Comparison of ENCODE assay signal across 8 cellular contexts in the genomic region with DNA sequence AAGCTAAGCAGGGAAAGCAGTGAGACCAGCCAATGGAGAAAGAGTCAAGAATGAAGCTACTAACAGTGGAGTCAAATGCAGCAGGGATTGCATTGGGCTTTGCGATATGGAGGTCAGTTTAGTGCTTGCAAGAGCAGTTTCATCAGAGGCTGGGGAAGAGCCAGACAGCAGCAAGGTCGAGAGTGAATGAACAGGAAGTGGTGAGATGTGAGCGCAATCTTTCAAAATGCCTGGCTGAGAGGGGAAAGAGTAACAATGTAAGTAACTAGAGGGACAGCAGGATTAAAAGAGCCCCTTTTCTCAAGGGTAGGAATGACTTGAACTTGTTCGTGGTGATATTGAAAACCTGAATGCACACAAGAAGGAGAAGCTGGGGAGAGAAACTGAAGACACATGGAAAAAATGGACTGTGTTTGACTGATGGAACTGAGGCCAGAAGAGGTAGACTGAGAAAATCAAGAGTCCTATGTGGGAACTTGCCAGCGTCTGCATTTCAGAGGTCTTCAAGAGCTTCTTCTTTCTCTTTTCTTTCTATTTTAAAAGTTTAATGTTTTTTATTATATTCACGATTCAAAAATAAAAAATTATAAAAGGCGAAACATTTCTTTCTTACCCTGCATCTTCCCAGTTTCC. TPM values are rescaled to one million over a fixed set of nuclear protein-coding genes. Genes with fewer than 3 reads are reported as not detected.
A peak's percentile ranks its signal among the peaks of the same experiment; 100 is the strongest.
DNase-seq lines count a peak whose midpoint lies in the region; ATAC-seq and TF ChIP-seq lines count a peak whose summit lies in the region.

No MANE protein-coding gene starts in this region.

- peaks cover 36% of the 10 kb centered on the region for H3K4me1 Mint-ChIP-seq in activated CD4-positive, alpha-beta memory T cell treated with anti-CD3 and anti-CD28 coated beads for 36 hours (ENCODE audit: low read depth)

- peaks cover 2% of the 10 kb centered on the region for H3K27me3 Mint-ChIP-seq in activated CD4-positive, alpha-beta memory T cell treated with anti-CD3 and anti-CD28 coated beads for 36 hours

- intact Hi-C loops in activated CD4-positive, alpha-beta memory T cell treated with anti-CD3 and anti-CD28 coated beads for 36 hours (cut with micrococcal nuclease), result loop anchor here (1.0 to 2.0 kb wide), 2 partner anchors 8 to 242 kb away; partner anchors contain the start of gene TERC
- intact Hi-C loops in dorsolateral prefrontal cortex (cut with DNase I), result no loop called here

- POLR2A ChIA-PET in activated CD4-positive, alpha-beta memory T cell treated with anti-CD3 and anti-CD28 coated beads for 36 hours (lab: Charles Lee), result no interaction called here

- H3K9me3 ChIP-seq in lung (ENCODE audit: control insufficient read depth in 2 of 2, insufficient read depth in 1 of 2, low read length in 1 of 2), result no peaks in the 10 kb centered on the region

- H3K27me3 ChIP-seq in lung (ENCODE audit: control insufficient read depth, insufficient read depth) (no peaks in the 10 kb centered on the region), dorsolateral prefrontal cortex (peaks cover 0 to 2% (median 0%) of the 10 kb centered on the region in 45 donors)

- H3K4me3 ChIP-seq in lung, result no peak overlapping the region
- no peak overlapping the region for H3K4me3 ChIP-seq in dorsolateral prefrontal cortex

- ATAC-seq in GM21360 (IDR thresholded peaks at IDR 0.05; ENCODE audit: unreplicated experiment), result peak; percentile 71
- peak; percentile 61 for ATAC-seq in HG03521 (IDR thresholded peaks at IDR 0.05; ENCODE audit: unreplicated experiment)
- no peak for ATAC-seq in lung (ENCODE audit: insufficient read depth, low FRiP score)

- H3K36me3 ChIP-seq in lung (ENCODE audit: control insufficient read depth in 2 of 2, insufficient read depth in 2 of 2, low read length in 2 of 2), result no peaks in the 10 kb centered on the region

- CTCF ChIA-PET in activated CD4-positive, alpha-beta memory T cell treated with anti-CD3 and anti-CD28 coated beads for 36 hours (lab: Charles Lee), result interaction anchor here (1.0 kb wide), 1 partner anchor 30 kb away, joined by 4 read pairs; the partner anchor contains the start of gene GPR160

- WGBS in lung, 2 donors, result 33 to 42% methylated on average over 7 of the region's 7 CpGs

- H3K4me3 Mint-ChIP-seq in activated CD4-positive, alpha-beta memory T cell treated with anti-CD3 and anti-CD28 coated beads for 36 hours, result peak overlapping the region; percentile 16

- H3K9me3 Mint-ChIP-seq in activated CD4-positive, alpha-beta memory T cell treated with anti-CD3 and anti-CD28 coated beads for 36 hours, result no peaks in the 10 kb centered on the region

- H3K4me1 ChIP-seq in lung (ENCODE audit: control insufficient read depth in 2 of 2, insufficient read depth in 2 of 2, low read length in 2 of 2), result peaks cover 0 to 1% of the 10 kb centered on the region in 2 donors

- H3K27ac ChIP-seq in lung (ENCODE audit: low read depth in 1 of 2, low read length in 1 of 2), result no peak overlapping the region
- H3K27ac ChIP-seq in caudate nucleus (ENCODE audit: low read depth, low read length), result no peak overlapping the region
- H3K27ac ChIP-seq in dorsolateral prefrontal cortex, result no peak overlapping the region

- DNase-seq in GDM1 (lab: John Stamatoyannopoulos, UW) (peak; percentile 17), lung (ENCODE audit: low spot score) (peak; percentile 50), COLO829 (ENCODE audit: low spot score) (no peak), caudate nucleus (lab: John Stamatoyannopoulos, UW) (no peak), dorsolateral prefrontal cortex (no peak)
- peak; percentile 67 for DNase-seq in activated CD4-positive, alpha-beta memory T cell treated with anti-CD3 and anti-CD28 coated beads for 36 hours

- H3K27ac Mint-ChIP-seq in activated CD4-positive, alpha-beta memory T cell treated with anti-CD3 and anti-CD28 coated beads for 36 hours, result peak overlapping the region; percentile 44

- H3K36me3 Mint-ChIP-seq in activated CD4-positive, alpha-beta memory T cell treated with anti-CD3 and anti-CD28 coated beads for 36 hours, result no peaks in the 10 kb centered on the region

- TF ChIP-seq CTCF in lung (IDR thresholded peaks at IDR 0.05; ENCODE audit: control extremely low read depth, extremely low read depth), result no peak
- TF ChIP-seq CTCF in dorsolateral prefrontal cortex (IDR thresholded peaks at IDR 0.05 in 54 of 56, conservative IDR thresholded peaks at IDR 0.05 in 2 of 56; ENCODE audit: low read depth in 1 of 56, partially characterized antibody in 56 of 56), result no peak

RNA-seq across cellular contexts. Expression of gene GPR160, which starts 30.6 kb away (rescaled TPM):
- 1 to 10 TPM; 5.7 to 7.0 TPM for total RNA-seq in activated CD4-positive, alpha-beta memory T cell treated with anti-CD3 and anti-CD28 coated beads for 36 hours
- total RNA-seq in lung (10 to 100 TPM; 18.7 to 23.3 TPM), dorsolateral prefrontal cortex (1 to 10 TPM in 96 of 120 experiments, under 1 TPM in 21, not detected in 3; 0.30 to 4.9 (median 1.6) TPM)
- 10 to 100 TPM; 16.9 to 22.7 TPM for polyA plus RNA-seq in lung

RNA-seq across cellular contexts. Expression of gene SEC62, which starts 40.5 kb away (rescaled TPM):
- 10 to 100 TPM; 59.7 to 60.7 TPM for total RNA-seq in activated CD4-positive, alpha-beta memory T cell treated with anti-CD3 and anti-CD28 coated beads for 36 hours
- total RNA-seq in lung, result 10 to 100 TPM; 69.9 to 96.5 TPM
- polyA plus RNA-seq in lung, result 10 to 100 TPM; 55.2 to 55.5 TPM
- total RNA-seq in dorsolateral prefrontal cortex, result 100 to 1,000 TPM; 130 to 256 (median 198) TPM

Comparison
In these comparisons a context has a peak if more than half of its experiments do, and no peak if none do; other contexts are left out.
1. DNase-seq: peak in GDM1 (single experiment), activated CD4-positive, alpha-beta memory T cell treated with anti-CD3 and anti-CD28 coated beads for 36 hours (single experiment) and lung (single experiment); none in COLO829 (single experiment), caudate nucleus (0 of 61) and dorsolateral prefrontal cortex (0 of 10).